ENCODE assay signal across 2 cellular contexts in the genomic region with DNA sequence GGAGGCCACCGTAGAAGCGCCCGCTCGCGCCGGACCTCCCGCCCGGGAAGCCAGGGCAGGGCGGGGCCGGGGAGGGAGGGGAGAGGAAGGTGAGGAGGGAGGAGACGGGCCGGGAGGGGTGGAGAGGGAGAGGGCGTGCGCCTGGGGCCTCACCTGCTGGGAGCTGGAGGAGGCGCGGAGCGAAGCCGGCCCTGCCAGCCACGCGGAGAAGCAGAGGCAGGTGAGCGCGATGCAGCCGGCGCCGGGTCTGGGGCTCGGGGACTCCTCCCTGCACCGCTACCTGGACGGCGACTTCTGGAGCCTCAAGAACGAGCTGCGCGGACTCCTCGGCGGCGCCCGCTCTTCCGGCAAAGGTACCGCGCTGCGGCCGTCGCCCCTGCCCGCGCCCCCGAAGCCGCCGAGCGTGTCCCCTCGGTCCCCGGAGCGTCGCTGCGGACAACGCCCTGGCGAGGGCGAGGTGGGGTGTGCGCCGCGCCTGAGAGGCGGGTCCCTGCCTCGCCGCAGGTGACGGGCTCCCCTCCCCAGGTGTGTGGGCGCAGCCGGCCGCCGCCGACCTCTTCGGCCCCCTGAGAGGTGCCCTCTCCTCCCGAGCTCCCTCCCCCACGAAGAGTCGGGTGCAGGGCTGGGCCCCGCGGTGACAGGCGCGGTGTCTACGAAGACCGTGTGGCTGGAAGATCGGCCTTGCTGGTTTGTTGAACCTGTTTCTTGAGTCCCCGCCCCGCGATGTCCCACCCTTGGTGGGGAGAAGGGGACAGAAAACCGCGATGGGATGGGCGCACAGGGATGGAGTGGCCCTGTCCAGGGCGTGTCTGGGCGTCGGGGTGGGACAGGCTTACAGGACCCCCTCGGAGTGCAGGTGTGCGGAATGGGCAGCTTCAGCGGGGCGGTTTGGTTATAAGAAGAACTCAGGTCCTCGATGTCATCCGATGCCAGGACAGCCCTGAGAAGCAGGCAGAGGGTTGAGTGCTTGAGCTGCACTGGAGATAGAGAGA.
A peak's percentile ranks its signal among the peaks of the same experiment; 100 is the strongest.
TF ChIP-seq lines count a peak whose summit lies in the region.

A gene (plus strand): TSS at position 152 of the 992 bp plus-strand sequence. CDS start 35,817 bp downstream, outside the sequence.

TF ChIP-seq in Ishikawa, 13 proteins besides CTCF, POLR2A, EP300 and RAD21:
- TF ChIP-seq, protein P1, sequence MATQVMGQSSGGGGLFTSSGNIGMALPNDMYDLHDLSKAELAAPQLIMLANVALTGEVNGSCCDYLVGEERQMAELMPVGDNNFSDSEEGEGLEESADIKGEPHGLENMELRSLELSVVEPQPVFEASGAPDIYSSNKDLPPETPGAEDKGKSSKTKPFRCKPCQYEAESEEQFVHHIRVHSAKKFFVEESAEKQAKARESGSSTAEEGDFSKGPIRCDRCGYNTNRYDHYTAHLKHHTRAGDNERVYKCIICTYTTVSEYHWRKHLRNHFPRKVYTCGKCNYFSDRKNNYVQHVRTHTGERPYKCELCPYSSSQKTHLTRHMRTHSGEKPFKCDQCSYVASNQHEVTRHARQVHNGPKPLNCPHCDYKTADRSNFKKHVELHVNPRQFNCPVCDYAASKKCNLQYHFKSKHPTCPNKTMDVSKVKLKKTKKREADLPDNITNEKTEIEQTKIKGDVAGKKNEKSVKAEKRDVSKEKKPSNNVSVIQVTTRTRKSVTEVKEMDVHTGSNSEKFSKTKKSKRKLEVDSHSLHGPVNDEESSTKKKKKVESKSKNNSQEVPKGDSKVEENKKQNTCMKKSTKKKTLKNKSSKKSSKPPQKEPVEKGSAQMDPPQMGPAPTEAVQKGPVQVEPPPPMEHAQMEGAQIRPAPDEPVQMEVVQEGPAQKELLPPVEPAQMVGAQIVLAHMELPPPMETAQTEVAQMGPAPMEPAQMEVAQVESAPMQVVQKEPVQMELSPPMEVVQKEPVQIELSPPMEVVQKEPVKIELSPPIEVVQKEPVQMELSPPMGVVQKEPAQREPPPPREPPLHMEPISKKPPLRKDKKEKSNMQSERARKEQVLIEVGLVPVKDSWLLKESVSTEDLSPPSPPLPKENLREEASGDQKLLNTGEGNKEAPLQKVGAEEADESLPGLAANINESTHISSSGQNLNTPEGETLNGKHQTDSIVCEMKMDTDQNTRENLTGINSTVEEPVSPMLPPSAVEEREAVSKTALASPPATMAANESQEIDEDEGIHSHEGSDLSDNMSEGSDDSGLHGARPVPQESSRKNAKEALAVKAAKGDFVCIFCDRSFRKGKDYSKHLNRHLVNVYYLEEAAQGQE (IDR thresholded peaks at IDR 0.05; ENCODE audit: low read depth): no peak
- TF ChIP-seq TCF12 (IDR thresholded peaks at IDR 0.05; ENCODE audit: low read depth): 0 out of 2 replicates have a peak, but pooled peaks have one; percentile 16
- TF ChIP-seq TAF1 (IDR thresholded peaks at IDR 0.05; ENCODE audit: low read depth): no peak
- 0 out of 2 replicates have a peak, but pooled peaks have one; percentile 31 for TF ChIP-seq EGR1 (IDR thresholded peaks at IDR 0.05)
- TF ChIP-seq, protein P2, sequence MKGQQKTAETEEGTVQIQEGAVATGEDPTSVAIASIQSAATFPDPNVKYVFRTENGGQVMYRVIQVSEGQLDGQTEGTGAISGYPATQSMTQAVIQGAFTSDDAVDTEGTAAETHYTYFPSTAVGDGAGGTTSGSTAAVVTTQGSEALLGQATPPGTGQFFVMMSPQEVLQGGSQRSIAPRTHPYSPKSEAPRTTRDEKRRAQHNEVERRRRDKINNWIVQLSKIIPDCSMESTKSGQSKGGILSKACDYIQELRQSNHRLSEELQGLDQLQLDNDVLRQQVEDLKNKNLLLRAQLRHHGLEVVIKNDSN (IDR thresholded peaks at IDR 0.05): no peak
- peak; percentile 82; the same call in 1 of the 2 replicates for TF ChIP-seq ZBTB7A (IDR thresholded peaks at IDR 0.05; ENCODE audit: low read depth)
- TF ChIP-seq, protein P3, sequence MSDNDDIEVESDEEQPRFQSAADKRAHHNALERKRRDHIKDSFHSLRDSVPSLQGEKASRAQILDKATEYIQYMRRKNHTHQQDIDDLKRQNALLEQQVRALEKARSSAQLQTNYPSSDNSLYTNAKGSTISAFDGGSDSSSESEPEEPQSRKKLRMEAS (IDR thresholded peaks at IDR 0.05): peak; percentile 96
- no peak for TF ChIP-seq TEAD4 (IDR thresholded peaks at IDR 0.05)
- TF ChIP-seq CREB1 (IDR thresholded peaks at IDR 0.05; ENCODE audit: low read depth): no peak
- no peak for TF ChIP-seq YY1 (IDR thresholded peaks at IDR 0.05; ENCODE audit: low read depth)
- no peak for TF ChIP-seq CEBPB (IDR thresholded peaks at IDR 0.05)
- TF ChIP-seq FOXM1 (IDR thresholded peaks at IDR 0.05; ENCODE audit: borderline replicate concordance, low read depth): no peak
- no peak for TF ChIP-seq NFIC (IDR thresholded peaks at IDR 0.05)

TF ChIP-seq in K562, 482 proteins besides CTCF, POLR2A, EP300 and RAD21 (continued from another document):
- TF ChIP-seq, protein P4, sequence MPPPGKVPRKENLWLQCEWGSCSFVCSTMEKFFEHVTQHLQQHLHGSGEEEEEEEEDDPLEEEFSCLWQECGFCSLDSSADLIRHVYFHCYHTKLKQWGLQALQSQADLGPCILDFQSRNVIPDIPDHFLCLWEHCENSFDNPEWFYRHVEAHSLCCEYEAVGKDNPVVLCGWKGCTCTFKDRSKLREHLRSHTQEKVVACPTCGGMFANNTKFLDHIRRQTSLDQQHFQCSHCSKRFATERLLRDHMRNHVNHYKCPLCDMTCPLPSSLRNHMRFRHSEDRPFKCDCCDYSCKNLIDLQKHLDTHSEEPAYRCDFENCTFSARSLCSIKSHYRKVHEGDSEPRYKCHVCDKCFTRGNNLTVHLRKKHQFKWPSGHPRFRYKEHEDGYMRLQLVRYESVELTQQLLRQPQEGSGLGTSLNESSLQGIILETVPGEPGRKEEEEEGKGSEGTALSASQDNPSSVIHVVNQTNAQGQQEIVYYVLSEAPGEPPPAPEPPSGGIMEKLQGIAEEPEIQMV (tag; conservative IDR thresholded peaks at IDR 0.05; ENCODE audit: low read depth): 0 out of 2 replicates have a peak, but pooled peaks have one; percentile 11
- TF ChIP-seq FOXP1 (CRISPR knock-in tag; IDR thresholded peaks at IDR 0.05) (no peak), ZBTB8A (IDR thresholded peaks at IDR 0.05; ENCODE audit: partially characterized antibody) (no peak)
- TF ChIP-seq, protein P5, sequence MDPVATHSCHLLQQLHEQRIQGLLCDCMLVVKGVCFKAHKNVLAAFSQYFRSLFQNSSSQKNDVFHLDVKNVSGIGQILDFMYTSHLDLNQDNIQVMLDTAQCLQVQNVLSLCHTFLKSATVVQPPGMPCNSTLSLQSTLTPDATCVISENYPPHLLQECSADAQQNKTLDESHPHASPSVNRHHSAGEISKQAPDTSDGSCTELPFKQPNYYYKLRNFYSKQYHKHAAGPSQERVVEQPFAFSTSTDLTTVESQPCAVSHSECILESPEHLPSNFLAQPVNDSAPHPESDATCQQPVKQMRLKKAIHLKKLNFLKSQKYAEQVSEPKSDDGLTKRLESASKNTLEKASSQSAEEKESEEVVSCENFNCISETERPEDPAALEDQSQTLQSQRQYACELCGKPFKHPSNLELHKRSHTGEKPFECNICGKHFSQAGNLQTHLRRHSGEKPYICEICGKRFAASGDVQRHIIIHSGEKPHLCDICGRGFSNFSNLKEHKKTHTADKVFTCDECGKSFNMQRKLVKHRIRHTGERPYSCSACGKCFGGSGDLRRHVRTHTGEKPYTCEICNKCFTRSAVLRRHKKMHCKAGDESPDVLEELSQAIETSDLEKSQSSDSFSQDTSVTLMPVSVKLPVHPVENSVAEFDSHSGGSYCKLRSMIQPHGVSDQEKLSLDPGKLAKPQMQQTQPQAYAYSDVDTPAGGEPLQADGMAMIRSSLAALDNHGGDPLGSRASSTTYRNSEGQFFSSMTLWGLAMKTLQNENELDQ (CRISPR knock-in tag; IDR thresholded peaks at IDR 0.05; ENCODE audit: borderline replicate concordance): no peak
